In the genomic region with DNA sequence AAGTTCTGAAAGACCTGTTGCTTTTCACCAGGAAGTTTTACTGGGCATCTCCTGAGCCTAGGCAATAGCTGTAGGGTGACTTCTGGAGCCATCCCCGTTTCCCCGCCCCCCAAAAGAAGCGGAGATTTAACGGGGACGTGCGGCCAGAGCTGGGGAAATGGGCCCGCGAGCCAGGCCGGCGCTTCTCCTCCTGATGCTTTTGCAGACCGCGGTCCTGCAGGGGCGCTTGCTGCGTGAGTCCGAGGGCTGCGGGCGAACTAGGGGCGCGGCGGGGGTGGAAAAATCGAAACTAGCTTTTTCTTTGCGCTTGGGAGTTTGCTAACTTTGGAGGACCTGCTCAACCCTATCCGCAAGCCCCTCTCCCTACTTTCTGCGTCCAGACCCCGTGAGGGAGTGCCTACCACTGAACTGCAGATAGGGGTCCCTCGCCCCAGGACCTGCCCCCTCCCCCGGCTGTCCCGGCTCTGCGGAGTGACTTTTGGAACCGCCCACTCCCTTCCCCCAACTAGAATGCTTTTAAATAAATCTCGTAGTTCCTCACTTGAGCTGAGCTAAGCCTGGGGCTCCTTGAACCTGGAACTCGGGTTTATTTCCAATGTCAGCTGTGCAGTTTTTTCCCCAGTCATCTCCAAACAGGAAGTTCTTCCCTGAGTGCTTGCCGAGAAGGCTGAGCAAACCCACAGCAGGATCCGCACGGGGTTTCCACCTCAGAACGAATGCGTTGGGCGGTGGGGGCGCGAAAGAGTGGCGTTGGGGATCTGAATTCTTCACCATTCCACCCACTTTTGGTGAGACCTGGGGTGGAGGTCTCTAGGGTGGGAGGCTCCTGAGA, we compare ENCODE assay signal across 8 cellular contexts. TPM values are rescaled to one million over a fixed set of nuclear protein-coding genes. Genes with fewer than 3 reads are reported as not detected.
DNase-seq lines count a peak whose midpoint lies in the region; ATAC-seq and TF ChIP-seq lines count a peak whose summit lies in the region.

A gene with protein sequence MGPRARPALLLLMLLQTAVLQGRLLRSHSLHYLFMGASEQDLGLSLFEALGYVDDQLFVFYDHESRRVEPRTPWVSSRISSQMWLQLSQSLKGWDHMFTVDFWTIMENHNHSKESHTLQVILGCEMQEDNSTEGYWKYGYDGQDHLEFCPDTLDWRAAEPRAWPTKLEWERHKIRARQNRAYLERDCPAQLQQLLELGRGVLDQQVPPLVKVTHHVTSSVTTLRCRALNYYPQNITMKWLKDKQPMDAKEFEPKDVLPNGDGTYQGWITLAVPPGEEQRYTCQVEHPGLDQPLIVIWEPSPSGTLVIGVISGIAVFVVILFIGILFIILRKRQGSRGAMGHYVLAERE (plus strand): TSS at position 146 of the 832 bp plus-strand sequence. CDS start 12 bp downstream, at position 158.

- no peak for TF ChIP-seq RAD21 in liver (IDR thresholded peaks at IDR 0.05)

- no peak for TF ChIP-seq CTCF in HL-60 (IDR thresholded peaks at IDR 0.05; ENCODE audit: insufficient read depth, low read length)
- no peak for TF ChIP-seq CTCF in liver (IDR thresholded peaks at IDR 0.05; ENCODE audit: low read depth, low read length, missing input control)

- peaks cover 19% of the 10 kb centered on the region for H3K4me1 Mint-ChIP-seq in stimulated activated effector memory CD8-positive, alpha-beta T cell treated with anti-CD3 and anti-CD28 coated beads, Interleukin-12 subunit alpha, Interleukin-12 subunit beta, amount 100 ng/mL, for 72 hours

- DNase-seq in CD1c-positive myeloid dendritic cell (ENCODE audit: extremely low spot score) = peak; percentile 85
- peak in 1 of 2 experiments; percentile 8 for DNase-seq in HL-60 (ENCODE audit: low read depth in 1 of 2, low spot score in 1 of 2)
- peak; percentile 18 to 29 for DNase-seq in activated CD4-positive, alpha-beta T cell treated with anti-CD3 and anti-CD28 coated beads for 4 hours
- DNase-seq in stimulated activated effector memory CD8-positive, alpha-beta T cell treated with anti-CD3 and anti-CD28 coated beads, Interleukin-12 subunit alpha, Interleukin-12 subunit beta, amount 100 ng/mL, for 72 hours (ENCODE audit: low spot score in 2 of 2) = peak in 1 of 2 donors; percentile 61

- H3K9me3 Mint-ChIP-seq in stimulated activated effector memory CD8-positive, alpha-beta T cell treated with anti-CD3 and anti-CD28 coated beads, Interleukin-12 subunit alpha, Interleukin-12 subunit beta, amount 100 ng/mL, for 72 hours = no peaks in the 10 kb centered on the region

- no peaks in the 10 kb centered on the region for H3K9me3 ChIP-seq in duodenal mucosa (ENCODE audit: control insufficient read depth in 1 of 2, low read length in 2 of 2)
- no peaks in the 10 kb centered on the region for H3K9me3 ChIP-seq in liver (ENCODE audit: control insufficient read depth in 4 of 4, low read length in 3 of 4)

- H3K36me3 ChIP-seq in duodenal mucosa (ENCODE audit: control insufficient read depth in 1 of 2, insufficient read depth in 2 of 2, low read length in 2 of 2) = no peaks in the 10 kb centered on the region
- peaks cover 0 to under 1% (median 0%) of the 10 kb centered on the region in 4 donors for H3K36me3 ChIP-seq in liver (ENCODE audit: control insufficient read depth in 4 of 4, insufficient read depth in 3 of 4, low read depth in 1 of 4, low read length in 3 of 4)

- peak within 1 kb of the TSS; percentile 78 to 87 for H3K9ac ChIP-seq in duodenal mucosa (ENCODE audit: low read depth in 1 of 2, low read length in 2 of 2)
- H3K9ac ChIP-seq in liver (ENCODE audit: low read depth in 1 of 2, low read length in 2 of 2) = peak within 1 kb of the TSS; percentile 64 to 81

- no peaks in the 10 kb centered on the region for H3K36me3 Mint-ChIP-seq in stimulated activated effector memory CD8-positive, alpha-beta T cell treated with anti-CD3 and anti-CD28 coated beads, Interleukin-12 subunit alpha, Interleukin-12 subunit beta, amount 100 ng/mL, for 72 hours

- H3K4me3 ChIP-seq in HL-60 (replicated peaks; ENCODE audit: insufficient read depth, low read length) = peak within 1 kb of the TSS; percentile 44
- H3K4me3 ChIP-seq in duodenal mucosa (ENCODE audit: low read depth in 1 of 2, low read length in 2 of 2) = peak within 1 kb of the TSS; percentile 85 to 94
- peak within 1 kb of the TSS; percentile 65 to 86 (median 77) for H3K4me3 ChIP-seq in liver (ENCODE audit: low read depth in 1 of 3, low read length in 3 of 3)

- H3K27me3 ChIP-seq in HL-60 (ENCODE audit: insufficient read depth, poor library complexity, severe bottlenecking) = no peaks in the 10 kb centered on the region
- no peaks in the 10 kb centered on the region for H3K27me3 ChIP-seq in duodenal mucosa (ENCODE audit: control insufficient read depth in 1 of 2, insufficient read depth in 2 of 2, low read length in 2 of 2)
- H3K27me3 ChIP-seq in liver (ENCODE audit: control insufficient read depth in 4 of 4, insufficient read depth in 4 of 4, low read length in 3 of 4) = no peaks in the 10 kb centered on the region

- peak within 1 kb of the TSS; percentile 75 for H3K4me3 Mint-ChIP-seq in stimulated activated effector memory CD8-positive, alpha-beta T cell treated with anti-CD3 and anti-CD28 coated beads, Interleukin-12 subunit alpha, Interleukin-12 subunit beta, amount 100 ng/mL, for 72 hours

- H3K27ac ChIP-seq in HL-60 (replicated peaks) (no peak within 1 kb of the TSS), duodenal mucosa (ENCODE audit: low read depth, low read length) (peak within 1 kb of the TSS; percentile 77), liver (ENCODE audit: low read depth in 1 of 2, low read length in 2 of 2) (peak within 1 kb of the TSS; percentile 72 to 81)

- H3K4me1 ChIP-seq in duodenal mucosa (ENCODE audit: control insufficient read depth in 1 of 2, insufficient read depth in 2 of 2, low read length in 2 of 2) (peaks cover 12 to 18% of the 10 kb centered on the region in 2 donors), liver (ENCODE audit: control insufficient read depth in 4 of 4, insufficient read depth in 4 of 4, low read length in 3 of 4) (peaks cover 2 to 9% (median 5%) of the 10 kb centered on the region in 4 donors)

- peak within 1 kb of the TSS; percentile 75 for H3K27ac Mint-ChIP-seq in stimulated activated effector memory CD8-positive, alpha-beta T cell treated with anti-CD3 and anti-CD28 coated beads, Interleukin-12 subunit alpha, Interleukin-12 subunit beta, amount 100 ng/mL, for 72 hours

- WGBS in liver = under 1% methylated on average over 41 of the region's 41 CpGs

- peak; percentile 59 for ATAC-seq in stimulated activated effector memory CD8-positive, alpha-beta T cell treated with anti-CD3 and anti-CD28 coated beads, Interleukin-12 subunit alpha, Interleukin-12 subunit beta, amount 100 ng/mL, for 72 hours
- no peak for ATAC-seq in GM19463 (IDR thresholded peaks at IDR 0.05; ENCODE audit: unreplicated experiment)
- ATAC-seq in HG03520 (IDR thresholded peaks at IDR 0.05; ENCODE audit: unreplicated experiment) = no peak

TF ChIP-seq in liver, 16 proteins besides CTCF, POLR2A, EP300 and RAD21:
- TF ChIP-seq FOXA1 (IDR thresholded peaks at IDR 0.05) = no peak
- TF ChIP-seq EGR1 (IDR thresholded peaks at IDR 0.05; ENCODE audit: low read depth in 2 of 2) = peak in 1 of 2 donors; percentile 20
- TF ChIP-seq REST (IDR thresholded peaks at IDR 0.05) = no peak
- TF ChIP-seq FOXA2 (IDR thresholded peaks at IDR 0.05) = no peak
- no peak for TF ChIP-seq HNF4G (IDR thresholded peaks at IDR 0.05)
- no peak for TF ChIP-seq GABPA (IDR thresholded peaks at IDR 0.05 in 1 of 2, conservative IDR thresholded peaks at IDR 0.05 in 1 of 2)
- peak; percentile 26 for TF ChIP-seq TAF1 (conservative IDR thresholded peaks at IDR 0.05)
- TF ChIP-seq YY1 (IDR thresholded peaks at IDR 0.05) = peak; percentile 38
- TF ChIP-seq HNF4A (conservative IDR thresholded peaks at IDR 0.05) = peak in 1 of 2 donors; percentile 21
- TF ChIP-seq, protein P1, sequence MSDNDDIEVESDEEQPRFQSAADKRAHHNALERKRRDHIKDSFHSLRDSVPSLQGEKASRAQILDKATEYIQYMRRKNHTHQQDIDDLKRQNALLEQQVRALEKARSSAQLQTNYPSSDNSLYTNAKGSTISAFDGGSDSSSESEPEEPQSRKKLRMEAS (IDR thresholded peaks at IDR 0.05) = no peak
- no peak for TF ChIP-seq ATF3 (IDR thresholded peaks at IDR 0.05)

RNA-seq across cellular contexts. Expression of the gene that starts here (rescaled TPM):
- total RNA-seq in liver = 10 to 100 TPM in 1 of 2 donors, 1 to 10 TPM in 1; 6.7 to 12.7 TPM
- polyA plus RNA-seq in liver = 1 to 10 TPM; 6.3 to 9.6 TPM
